10 cellular contexts compared by ENCODE assay signal in the genomic region with DNA sequence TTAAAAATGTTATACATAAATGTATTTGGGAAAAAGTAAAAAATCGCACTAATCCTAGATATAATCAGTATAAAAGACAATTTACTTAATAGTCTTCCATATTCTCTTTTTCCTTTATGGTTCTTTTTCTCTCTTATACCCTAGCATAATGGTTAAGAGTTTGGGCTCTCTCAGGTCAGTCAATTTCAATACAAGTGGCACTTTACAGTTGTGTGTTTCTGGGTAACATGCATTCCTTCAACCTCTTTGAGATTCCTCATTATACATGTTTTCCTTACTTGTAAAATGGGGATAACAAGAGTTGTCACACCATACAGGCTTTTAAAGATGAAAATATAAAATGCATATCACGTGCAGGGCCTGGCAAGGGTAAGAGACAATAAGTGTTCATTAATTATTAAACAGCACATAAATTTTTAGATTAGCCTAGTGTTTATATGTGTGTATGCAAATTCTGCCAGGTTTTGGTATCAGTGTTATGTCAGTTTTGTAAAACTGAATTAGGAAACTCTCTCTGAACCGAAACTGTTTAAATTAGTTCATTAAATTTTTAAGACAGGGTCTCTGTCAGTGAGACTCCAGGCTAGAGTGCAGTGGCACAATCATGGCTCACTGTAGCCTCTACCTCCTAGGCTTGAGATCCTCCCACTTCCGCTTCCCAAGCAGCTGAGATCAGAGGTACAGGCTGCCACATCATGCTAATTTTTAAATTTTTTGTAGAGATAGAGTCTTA. TPM values are rescaled to one million over a fixed set of nuclear protein-coding genes. Genes with fewer than 3 reads are reported as not detected.
A peak's percentile ranks its signal among the peaks of the same experiment; 100 is the strongest.
DNase-seq lines count a peak whose midpoint lies in the region; ATAC-seq, FAIRE-seq and TF ChIP-seq lines count a peak whose summit lies in the region.
"Had no signal": no experiment of that assay in that cellular context is flagged by ENCODE, and none has a peak within 500 bp of the region (broad histone marks: within the 10 kb centered on the region; RNA-seq: fewer than 3 reads in every experiment).

No MANE protein-coding gene starts in this region.

- no peak overlapping the region for H3K27ac Mint-ChIP-seq in astrocyte (ENCODE audit: unreplicated experiment)

- no peak overlapping the region for H3K4me2 ChIP-seq in astrocyte (ENCODE audit: low read length)

- ATAC-seq in GM21360 (IDR thresholded peaks at IDR 0.05; ENCODE audit: unreplicated experiment) = peak; percentile 39
- peak; percentile 48 for ATAC-seq in HG03469 (IDR thresholded peaks at IDR 0.05; ENCODE audit: unreplicated experiment)

- H3K36me3 ChIP-seq in astrocyte (ENCODE audit: insufficient read depth, low read length) = no peaks in the 10 kb centered on the region
- no peaks in the 10 kb centered on the region for H3K36me3 ChIP-seq in esophagus squamous epithelium
- H3K36me3 ChIP-seq: transverse colon had no signal

- TF ChIP-seq POLR2A in GM12891 (IDR thresholded peaks at IDR 0.05; ENCODE audit: low read depth, low read length) = no peak
- no peak for TF ChIP-seq POLR2A in esophagus squamous epithelium (IDR thresholded peaks at IDR 0.05)

- no peak overlapping the region for H3K27ac ChIP-seq in astrocyte (ENCODE audit: low read depth, low read length)
- peak overlapping the region in 2 of 4 donors; percentile 1 to 31 for H3K27ac ChIP-seq in esophagus squamous epithelium
- H3K27ac ChIP-seq: transverse colon had no signal

- no peaks in the 10 kb centered on the region for H3K27me3 ChIP-seq in astrocyte (ENCODE audit: insufficient read depth, low read length)
- no peaks in the 10 kb centered on the region for H3K27me3 ChIP-seq in esophagus squamous epithelium
- H3K27me3 ChIP-seq: transverse colon had no signal

- peaks cover 31% of the 10 kb centered on the region for H3K4me1 Mint-ChIP-seq in astrocyte (ENCODE audit: low read depth, unreplicated experiment)

- no peak overlapping the region for H3K4me3 ChIP-seq in astrocyte (ENCODE audit: insufficient read depth, low read depth, low read length)
- H3K4me3 ChIP-seq in esophagus squamous epithelium = no peak overlapping the region
- H3K4me3 ChIP-seq: transverse colon had no signal

- H3K4me1 ChIP-seq in astrocyte (ENCODE audit: insufficient read depth, low read length) (no peaks in the 10 kb centered on the region), esophagus squamous epithelium (peaks cover 9 to 100% (median 42%) of the 10 kb centered on the region in 3 donors)

- peaks cover 36% of the 10 kb centered on the region for H3K79me2 ChIP-seq in astrocyte (ENCODE audit: insufficient read depth, low read length)

- DNase-seq in GM12891 (ENCODE audit: insufficient read length, low spot score) (no peak), astrocyte (ENCODE audit: low read depth) (no peak), GM03348 (ENCODE audit: low spot score) (no peak), DMS53 treated with DMSO at 0.1 percent for 48 hours (lab: John Stamatoyannopoulos, UW; ENCODE audit: unreplicated experiment) (no peak), esophagus squamous epithelium (lab: John Stamatoyannopoulos, UW) (no peak), NCI-H1048 (lab: John Stamatoyannopoulos, UW) (no peak)
- DNase-seq: RPMI8226, transverse colon had no signal

- no peak overlapping the region for H3K4me3 Mint-ChIP-seq in astrocyte (ENCODE audit: unreplicated experiment)

- H4K20me1 ChIP-seq in astrocyte (ENCODE audit: insufficient read depth, low read length) = peaks cover 54% of the 10 kb centered on the region

- WGBS in esophagus squamous epithelium, 2 donors = 66 to 74% methylated on average over 4 of the region's 4 CpGs

- H3K36me3 Mint-ChIP-seq in astrocyte (ENCODE audit: low read depth, unreplicated experiment) = no peaks in the 10 kb centered on the region

- no peak overlapping the region for H2AFZ ChIP-seq in astrocyte (ENCODE audit: low read depth, low read length)

- H3K27me3 Mint-ChIP-seq in astrocyte (ENCODE audit: low read depth, unreplicated experiment) = no peaks in the 10 kb centered on the region

- no peaks in the 10 kb centered on the region for H3K9me3 Mint-ChIP-seq in astrocyte (ENCODE audit: unreplicated experiment)

- TF ChIP-seq CTCF in astrocyte (IDR thresholded peaks at IDR 0.05; ENCODE audit: insufficient read depth, low read depth, low read length) (no peak), esophagus squamous epithelium (IDR thresholded peaks at IDR 0.05) (no peak)

- no peak overlapping the region for H3K9ac ChIP-seq in astrocyte (ENCODE audit: low read length)

- H3K9me3 ChIP-seq in astrocyte (ENCODE audit: insufficient read depth, low read depth, low read length) (no peaks in the 10 kb centered on the region), esophagus squamous epithelium (no peaks in the 10 kb centered on the region)
- H3K9me3 ChIP-seq: transverse colon had no signal

- intact Hi-C loops in esophagus squamous epithelium (cut with DNase I) = no loop called here

- FAIRE-seq in GM12891 (lab: Jason Lieb, UNC) (peak; percentile 57), astrocyte (lab: Jason Lieb, UNC) (peak; percentile 41)

TF ChIP-seq in GM12891, 5 proteins besides CTCF, POLR2A, EP300 and RAD21:
- TF ChIP-seq POLR2AphosphoS5 (IDR thresholded peaks at IDR 0.05; ENCODE audit: low read depth, low read length) = no peak
- TF ChIP-seq SPI1 (IDR thresholded peaks at IDR 0.05; ENCODE audit: low read depth, low read length) = peak; percentile 79
- no peak for TF ChIP-seq TAF1 (IDR thresholded peaks at IDR 0.05; ENCODE audit: low read depth, low read length)
- no peak for TF ChIP-seq PAX5 (IDR thresholded peaks at IDR 0.05; ENCODE audit: insufficient read depth, low read length, severe bottlenecking)
- no peak for TF ChIP-seq POU2F2 (IDR thresholded peaks at IDR 0.05; ENCODE audit: low read depth, low read length)

RNA-seq across cellular contexts. Expression of a gene that starts 49.8 kb away (rescaled TPM):
- 30.2 TPM for polyA plus RNA-seq in GM12891 (2012; ENCODE audit: low read depth, missing spikeins)
- 69.1 and 75.1 TPM in 2 replicates for total RNA-seq in astrocyte
- total RNA-seq in esophagus squamous epithelium = 10 to 100 TPM; 61.9 to 84.5 (median 71.5) TPM
